ENCODE assay signal across 15 cellular contexts in the genomic region with DNA sequence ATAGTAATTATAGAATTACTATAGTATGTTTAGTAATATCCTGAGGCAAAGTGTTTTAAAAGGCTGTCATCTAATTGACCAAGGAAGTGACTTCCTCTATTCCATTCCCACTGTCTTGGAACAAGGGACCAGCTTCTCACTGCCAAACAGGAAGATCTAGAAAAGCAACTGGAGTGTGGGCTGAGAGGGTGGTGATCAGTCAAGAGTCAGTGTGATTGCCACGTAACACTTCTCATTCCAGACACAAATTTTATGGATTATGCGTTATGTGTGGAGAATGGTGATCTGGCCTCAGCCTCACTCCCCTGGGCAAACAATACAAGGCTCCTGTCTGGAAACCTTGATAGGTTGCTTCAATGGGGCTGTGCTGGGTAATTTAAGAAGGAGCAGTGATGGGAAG.
DNase-seq lines count a peak whose midpoint lies in the region; ATAC-seq and TF ChIP-seq lines count a peak whose summit lies in the region.
"Had no signal": no experiment of that assay in that cellular context is flagged by ENCODE, and none has a peak within 500 bp of the region (broad histone marks: within the 10 kb centered on the region; RNA-seq: fewer than 3 reads in every experiment).

No MANE protein-coding gene starts in this region.

- peak overlapping the region; percentile 72 for H2BK120ac ChIP-seq in trophoblast cell (ENCODE audit: insufficient read depth, low read length, poor library complexity)

- H3K79me2 ChIP-seq in trophoblast cell (ENCODE audit: control insufficient read depth, insufficient read depth, low read length, poor library complexity) = no peaks in the 10 kb centered on the region

- H4K91ac ChIP-seq in trophoblast cell (ENCODE audit: low read depth, low read length) = peak overlapping the region; percentile 73

- no peak overlapping the region for H2AK5ac ChIP-seq in trophoblast cell (ENCODE audit: low read length)

- no peak overlapping the region for H4K8ac ChIP-seq in trophoblast cell (ENCODE audit: low read depth, low read length)

- H3K4me1 Mint-ChIP-seq in HFFc6 (ENCODE audit: low read depth) (peaks cover 15% of the 10 kb centered on the region), Caco-2 (ENCODE audit: low read depth, unreplicated experiment) (no peaks in the 10 kb centered on the region)
- no peaks in the 10 kb centered on the region for H3K4me1 Mint-ChIP-seq in activated CD8-positive, alpha-beta T cell treated with anti-CD3 and anti-CD28 coated beads, Interleukin-2, amount 10 ng/mL, durations not matched to agents 7 days and 5 days (ENCODE audit: low read depth)

- no peak for ATAC-seq in activated CD8-positive, alpha-beta T cell treated with anti-CD3 and anti-CD28 coated beads, Interleukin-2, amount 10 ng/mL, durations not matched to agents 7 days and 5 days

- no peak overlapping the region for H3K23ac ChIP-seq in trophoblast cell (ENCODE audit: low read length)

- H3K18ac ChIP-seq in trophoblast cell (ENCODE audit: low read length) = no peak overlapping the region

- no peak overlapping the region for H3K4me2 ChIP-seq in trophoblast cell (ENCODE audit: low read length)

- H3K27ac ChIP-seq in trophoblast cell (ENCODE audit: low read depth, low read length) = peak overlapping the region; percentile 88
- H3K27ac ChIP-seq: GM23248 had no signal

- CTCF ChIA-PET in Caco-2 (lab: Charles Lee) = no interaction called here
- CTCF ChIA-PET in activated CD8-positive, alpha-beta T cell treated with anti-CD3 and anti-CD28 coated beads, Interleukin-2, amount 10 ng/mL, durations not matched to agents 7 days and 5 days (lab: Charles Lee) = no interaction called here

- H3K4me3 ChIP-seq in trophoblast cell (ENCODE audit: low read depth, low read length) = no peak overlapping the region
- no peak overlapping the region for H3K4me3 ChIP-seq in Caco-2 (ENCODE audit: low read depth, low read length)
- H3K4me3 ChIP-seq: GM23248 had no signal

- H3K4me3 Mint-ChIP-seq in HFFc6 (no peak overlapping the region), Caco-2 (ENCODE audit: unreplicated experiment) (no peak overlapping the region)
- H3K4me3 Mint-ChIP-seq in activated CD8-positive, alpha-beta T cell treated with anti-CD3 and anti-CD28 coated beads, Interleukin-2, amount 10 ng/mL, durations not matched to agents 7 days and 5 days = no peak overlapping the region
- H3K4me3 Mint-ChIP-seq: CD4-positive, alpha-beta memory T cell had no signal

- H2AFZ ChIP-seq in trophoblast cell (ENCODE audit: insufficient read depth, low read length, poor library complexity) = no peak overlapping the region
- H2AFZ ChIP-seq: GM23248 had no signal

- peaks cover 7 to 12% of the 10 kb centered on the region in 2 experiments for H3K4me1 ChIP-seq in trophoblast cell (ENCODE audit: control insufficient read depth in 1 of 2, insufficient read depth in 2 of 2, low read length in 2 of 2)
- H3K4me1 ChIP-seq in Caco-2 = no peaks in the 10 kb centered on the region

- peaks cover 2% of the 10 kb centered on the region for H3K79me1 ChIP-seq in trophoblast cell (ENCODE audit: low read length)

- BruUV-seq in Caco-2 (replicated peaks; lab: Mats Ljungman, UMichigan) = no TSS peak

- H4K12ac ChIP-seq in trophoblast cell (ENCODE audit: low read depth, low read length) = no peak overlapping the region

- H3K9ac ChIP-seq in trophoblast cell (ENCODE audit: low read length) = no peak overlapping the region
- H3K9ac ChIP-seq: GM23248 had no signal

- peak overlapping the region; percentile 82 for H2BK5ac ChIP-seq in trophoblast cell (ENCODE audit: low read depth, low read length, poor library complexity)

- H3K9me3 ChIP-seq in trophoblast cell (ENCODE audit: insufficient read depth, low read depth, low read length) (no peaks in the 10 kb centered on the region), Caco-2 (no peaks in the 10 kb centered on the region)

- no CpG with 5 or more reads among the region's 2 CpGs for WGBS in trophoblast cell (ENCODE audit: extremely low coverage, insufficient coverage, insufficient read length)

- peak overlapping the region; percentile 66 for H2BK12ac ChIP-seq in trophoblast cell (ENCODE audit: low read length)

- no peaks in the 10 kb centered on the region for H3K27me3 Mint-ChIP-seq in HFFc6 (ENCODE audit: insufficient read depth)
- H3K27me3 Mint-ChIP-seq in Caco-2 (ENCODE audit: insufficient read depth, unreplicated experiment) = no peaks in the 10 kb centered on the region
- no peaks in the 10 kb centered on the region for H3K27me3 Mint-ChIP-seq in activated CD8-positive, alpha-beta T cell treated with anti-CD3 and anti-CD28 coated beads, Interleukin-2, amount 10 ng/mL, durations not matched to agents 7 days and 5 days (ENCODE audit: low read depth)
- H3K27me3 Mint-ChIP-seq: CD4-positive, alpha-beta memory T cell had no signal

- no peak overlapping the region for H3K4ac ChIP-seq in trophoblast cell (ENCODE audit: low read depth, low read length)

- H3K36me3 Mint-ChIP-seq in HFFc6 (ENCODE audit: low read depth) (no peaks in the 10 kb centered on the region), Caco-2 (ENCODE audit: insufficient read depth, unreplicated experiment) (no peaks in the 10 kb centered on the region)
- H3K36me3 Mint-ChIP-seq in activated CD8-positive, alpha-beta T cell treated with anti-CD3 and anti-CD28 coated beads, Interleukin-2, amount 10 ng/mL, durations not matched to agents 7 days and 5 days (ENCODE audit: low read depth) = peaks cover 6% of the 10 kb centered on the region

- no peaks in the 10 kb centered on the region for H3K9me3 Mint-ChIP-seq in HFFc6
- no peaks in the 10 kb centered on the region for H3K9me3 Mint-ChIP-seq in Caco-2 (ENCODE audit: unreplicated experiment)
- H3K9me3 Mint-ChIP-seq in activated CD8-positive, alpha-beta T cell treated with anti-CD3 and anti-CD28 coated beads, Interleukin-2, amount 10 ng/mL, durations not matched to agents 7 days and 5 days (ENCODE audit: insufficient read depth) = no peaks in the 10 kb centered on the region

- intact Hi-C loops in Caco-2 (cut with micrococcal nuclease; ENCODE audit: unreplicated experiment) = no loop called here

- H3K36me3 ChIP-seq in trophoblast cell (ENCODE audit: control insufficient read depth in 1 of 2, insufficient read depth in 2 of 2, low read length in 2 of 2) (peaks cover 0 to 2% of the 10 kb centered on the region in 2 experiments), Caco-2 (ENCODE audit: control insufficient read depth, insufficient read depth, low read length) (no peaks in the 10 kb centered on the region)

- H3K14ac ChIP-seq in trophoblast cell (ENCODE audit: low read length) = no peak overlapping the region

- H3K27ac Mint-ChIP-seq in HFFc6 (peak overlapping the region; percentile 52; the same call in 1 of the 2 replicates), Caco-2 (ENCODE audit: unreplicated experiment) (no peak overlapping the region)
- H3K27ac Mint-ChIP-seq in activated CD8-positive, alpha-beta T cell treated with anti-CD3 and anti-CD28 coated beads, Interleukin-2, amount 10 ng/mL, durations not matched to agents 7 days and 5 days = no peak overlapping the region
- H3K27ac Mint-ChIP-seq: CD4-positive, alpha-beta memory T cell had no signal

- POLR2A ChIA-PET in Caco-2 (lab: Charles Lee) = no interaction called here
- POLR2A ChIA-PET in activated CD8-positive, alpha-beta T cell treated with anti-CD3 and anti-CD28 coated beads, Interleukin-2, amount 10 ng/mL, durations not matched to agents 7 days and 5 days (lab: Charles Lee) = no interaction called here

- no peaks in the 10 kb centered on the region for H3K27me3 ChIP-seq in trophoblast cell (ENCODE audit: insufficient read depth, low read length)
- no peaks in the 10 kb centered on the region for H3K27me3 ChIP-seq in Caco-2 (replicated peaks; ENCODE audit: control insufficient read depth, insufficient read depth, low read length)

- TF ChIP-seq CTCF in HFFc6 (IDR thresholded peaks at IDR 0.05) (no peak), Caco-2 (IDR thresholded peaks at IDR 0.05; ENCODE audit: insufficient read depth in 1 of 2, low read depth in 1 of 2, low read length in 1 of 2, severe bottlenecking in 1 of 2, unreplicated experiment in 1 of 2) (no peak)

- no peak for DNase-seq in HFFc6
- DNase-seq in islet precursor cell = peak; percentile 60
- peak; percentile 81 to 87 for DNase-seq in trophoblast cell
- no peak for DNase-seq in Caco-2
- DNase-seq in activated CD8-positive, alpha-beta T cell treated with anti-CD3 and anti-CD28 coated beads, Interleukin-2, amount 10 ng/mL, durations not matched to agents 7 days and 5 days = no peak
- no peak for DNase-seq in T-helper 9 cell
- DNase-seq: C1 segment of cervical spinal cord; CD4-positive, alpha-beta memory T cell; COR-L47; DMS153; DND-41; GF-D8; H7; HCEC 1CT had no signal

Comparison
In these comparisons a context has a peak if more than half of its experiments do, and no peak if none do; other contexts are left out.
1. DNase-seq: peak in islet precursor cell (single experiment) and trophoblast cell (2 of 2); none in HFFc6 (single experiment), Caco-2 (0 of 2), activated CD8-positive, alpha-beta T cell treated with anti-CD3 and anti-CD28 coated beads, Interleukin-2, amount 10 ng/mL, durations not matched to agents 7 days and 5 days (single experiment) and T-helper 9 cell (single experiment).